1 cellular context compared by ENCODE assay signal in the genomic region with DNA sequence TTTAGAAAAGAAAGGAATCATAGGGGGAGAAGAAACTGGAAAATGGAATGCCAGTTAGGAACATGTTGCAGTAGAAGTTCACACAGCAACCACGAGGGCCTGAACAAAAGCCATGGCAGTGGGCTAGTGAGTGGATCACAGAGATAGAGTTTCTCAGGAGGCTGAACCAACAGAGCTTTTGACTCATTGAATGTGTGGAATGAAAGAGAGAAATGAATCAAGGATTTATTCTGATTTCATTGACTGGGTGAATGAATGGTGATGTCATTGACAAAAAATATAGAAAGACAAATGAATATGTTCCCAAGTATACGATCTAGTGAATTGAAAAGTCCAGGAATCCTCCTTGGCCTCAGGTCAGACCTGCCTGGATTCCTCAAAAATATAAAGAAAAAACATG.
TF ChIP-seq lines count a peak whose summit lies in the region.

No MANE protein-coding gene starts in this region.

TF ChIP-seq in GM23338, 12 proteins besides CTCF, POLR2A, EP300 and RAD21 (continued from another document):
- no peak for TF ChIP-seq ZNF114 (CRISPR knock-in tag; IDR thresholded peaks at IDR 0.05)
- no peak for TF ChIP-seq EZH2 (IDR thresholded peaks at IDR 0.05; ENCODE audit: low read depth, unreplicated experiment)
